Comparison of ENCODE assay signal across 8 cellular contexts in the genomic region with DNA sequence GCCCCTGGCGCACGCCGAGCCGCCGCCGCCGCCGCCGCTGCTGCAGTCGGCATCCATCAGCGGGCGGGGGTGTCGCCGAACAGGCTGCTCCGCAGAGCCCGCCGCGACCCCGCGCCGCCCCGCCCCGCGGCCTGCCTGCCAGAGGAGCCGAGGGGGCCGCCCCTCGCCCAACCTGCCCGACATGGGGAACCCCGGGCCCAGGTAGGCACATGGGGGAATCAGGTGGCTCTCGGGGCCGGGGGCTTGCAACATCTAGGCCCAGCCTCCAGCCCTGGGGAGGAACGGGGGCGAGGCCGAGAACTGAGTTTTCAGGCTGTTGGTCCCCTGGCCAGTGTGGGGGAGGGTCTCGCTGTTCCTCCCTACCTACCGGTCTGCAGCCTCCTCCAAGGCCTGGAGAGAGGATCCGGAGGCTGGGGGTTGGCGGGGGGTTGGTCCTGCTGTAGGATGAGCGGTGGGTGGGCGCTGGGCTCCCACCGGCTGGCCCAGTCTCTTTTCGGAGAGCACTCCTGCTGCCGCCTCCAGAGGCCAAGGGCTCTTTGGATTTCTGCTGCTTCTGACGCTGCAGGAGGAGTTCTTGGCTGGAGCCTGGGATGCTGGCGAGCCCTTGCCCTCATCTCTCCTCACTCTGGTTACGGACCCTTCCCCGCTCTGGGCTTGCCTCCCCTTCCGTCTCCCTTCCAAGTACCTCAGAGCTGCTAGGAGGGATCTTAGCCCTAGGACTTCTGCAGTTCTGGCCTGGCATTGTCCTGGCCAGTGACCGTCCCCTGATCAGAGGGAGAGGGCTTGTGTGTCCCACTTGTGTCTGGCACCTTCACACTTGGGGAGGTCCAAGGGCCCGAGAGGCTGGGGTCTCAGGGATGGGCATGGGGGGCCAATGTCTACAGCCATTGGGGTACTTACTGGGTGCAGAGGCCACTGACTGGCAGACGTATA. TPM values are rescaled to one million over a fixed set of nuclear protein-coding genes. Genes with fewer than 3 reads are reported as not detected.
DNase-seq lines count a peak whose midpoint lies in the region; ATAC-seq and TF ChIP-seq lines count a peak whose summit lies in the region.

Gene EPB41L1, plus strand, starts transcription at position 45 of the 933 bp plus-strand sequence. CDS start 19,038 bp downstream, outside the sequence.

- H3K4me3 Mint-ChIP-seq in chondrocyte (ENCODE audit: unreplicated experiment), result peak within 1 kb of the TSS; percentile 77

- no peaks in the 10 kb centered on the region for H3K27me3 Mint-ChIP-seq in chondrocyte (ENCODE audit: low read depth)

- TF ChIP-seq POLR2A in right lobe of liver (IDR thresholded peaks at IDR 0.05), result no peak

- peaks cover 0 to 14% (median 4%) of the 10 kb centered on the region in 4 donors for H3K4me1 ChIP-seq in right lobe of liver

- H3K4me3 ChIP-seq in Jurkat, Clone E6-1 (ENCODE audit: low read length), result peak within 1 kb of the TSS; percentile 38
- peak within 1 kb of the TSS; percentile 45 to 56 (median 45) for H3K4me3 ChIP-seq in right lobe of liver

- intact Hi-C loops in right lobe of liver (cut with DNase I), result loop anchor here in 1 of 2 donors (5.0 kb wide), 1 partner anchor 42 kb away; no protein-coding TSS in a partner anchor

- WGBS in right lobe of liver (ENCODE audit: insufficient coverage, low coverage, low lambda C conversion rate, missing lambda C conversion rate), result 68% methylated on average over 8 of the region's 51 CpGs

- no peaks in the 10 kb centered on the region for H3K9me3 ChIP-seq in right lobe of liver

- no peaks in the 10 kb centered on the region for H3K9me3 Mint-ChIP-seq in chondrocyte (ENCODE audit: low read depth)

- no peaks in the 10 kb centered on the region for H3K36me3 ChIP-seq in right lobe of liver

- peak within 1 kb of the TSS; percentile 12 for H3K27ac Mint-ChIP-seq in chondrocyte (ENCODE audit: unreplicated experiment)

- ATAC-seq in right lobe of liver, result no peak

- H3K27ac ChIP-seq in right lobe of liver, result no peak within 1 kb of the TSS

- peaks cover 44% of the 10 kb centered on the region for H3K4me1 Mint-ChIP-seq in chondrocyte (ENCODE audit: low read depth)

- DNase-seq in C1 segment of cervical spinal cord (lab: John Stamatoyannopoulos, UW) (peak in 11 of 14 donors; percentile 40 to 82 (median 67)), chondrocyte (ENCODE audit: low spot score) (no peak), right lobe of liver (peak in 1 of 3 donors; percentile 54), T-helper 9 cell (no peak), NCI-H2196 treated with DMSO at 0.1 percent for 48 hours (lab: John Stamatoyannopoulos, UW; ENCODE audit: unreplicated experiment) (no peak), SIG-M5 (lab: John Stamatoyannopoulos, UW) (no peak)
- DNase-seq in Jurkat, Clone E6-1 (ENCODE audit: low read depth, low spot score), result no peak

- peak; percentile 16 for TF ChIP-seq CTCF in chondrocyte (IDR thresholded peaks at IDR 0.05)
- no peak for TF ChIP-seq CTCF in right lobe of liver (IDR thresholded peaks at IDR 0.05)
- TF ChIP-seq CTCF in subcutaneous adipose tissue (IDR thresholded peaks at IDR 0.05; ENCODE audit: low read depth), result no peak

- H3K36me3 Mint-ChIP-seq in chondrocyte (ENCODE audit: low read depth), result no peaks in the 10 kb centered on the region

- no peaks in the 10 kb centered on the region for H3K27me3 ChIP-seq in right lobe of liver

RNA-seq across cellular contexts. Expression of gene EPB41L1, which starts in this region (rescaled TPM):
- polyA plus RNA-seq in Jurkat, Clone E6-1 (2012; ENCODE audit: insufficient read depth, insufficient read length), result 8.1 TPM
- total RNA-seq in chondrocyte, result 41.1 to 42.7 TPM (median 42.1 TPM) in 3 replicates
- total RNA-seq in right lobe of liver, result 10 to 100 TPM in 1 of 6 experiments, 1 to 10 TPM in 5; 3.1 to 13.2 (median 5.3) TPM
- total RNA-seq in subcutaneous adipose tissue, result 10 to 100 TPM; 38.1 to 86.1 (median 62.0) TPM

Comparison
In these comparisons a context has a peak if more than half of its experiments do, and no peak if none do; other contexts are left out.
1. DNase-seq: peak in C1 segment of cervical spinal cord (11 of 14); none in Jurkat, Clone E6-1 (single experiment), chondrocyte (single experiment), T-helper 9 cell (single experiment), NCI-H2196 treated with DMSO at 0.1 percent for 48 hours (single experiment) and SIG-M5 (single experiment).